Comparison of ENCODE assay signal across 19 cellular contexts in the genomic region with DNA sequence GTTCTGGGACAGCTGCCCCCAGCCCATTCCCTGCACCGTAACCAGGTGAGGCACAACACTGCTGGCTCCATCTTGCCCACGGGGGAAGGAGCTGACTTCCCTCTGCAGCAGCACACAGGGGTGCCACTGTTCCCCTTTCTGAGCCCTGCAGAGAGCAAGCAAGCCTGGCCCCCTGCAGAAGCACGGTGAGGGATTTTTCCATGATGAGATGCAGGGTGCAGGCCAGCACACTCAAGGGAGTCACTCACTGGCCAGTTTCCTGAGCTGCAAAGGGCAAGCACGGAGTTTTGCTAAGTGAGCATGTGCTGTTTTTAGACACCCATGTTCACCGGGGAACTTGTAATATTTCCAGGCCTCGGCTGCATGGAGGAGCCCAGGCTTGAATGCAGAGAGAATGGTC.
"Had no signal": no experiment of that assay in that cellular context is flagged by ENCODE, and none has a peak within 500 bp of the region (broad histone marks: within the 10 kb centered on the region; RNA-seq: fewer than 3 reads in every experiment).

No MANE protein-coding gene starts in this region.

- H3K4me3 Mint-ChIP-seq: activated CD4-positive, alpha-beta T cell treated with anti-CD3 and anti-CD28 coated beads for 36 hours; activated T-helper 1 cell treated with anti-CD3 and anti-CD28 coated beads, Interleukin-12 subunit alpha, Interleukin-12 subunit beta, Interleukin-2, Interleukin-4 antibody, amounts not matched to agents 30 ng/mL and 10 ng/mL and 1 ng/mL, durations not matched to agents 14 hours and 24 hours and 36 hours; brain; central memory CD8-positive, alpha-beta T cell; mesothelial cell of epicardium; nephron progenitor cell had no signal

- H3K4me3 ChIP-seq: colonic mucosa, hepatocyte, lung, right lobe of liver, SK-N-MC, upper lobe of right lung had no signal

- H3K27me3 Mint-ChIP-seq: activated CD4-positive, alpha-beta T cell treated with anti-CD3 and anti-CD28 coated beads for 36 hours; brain; central memory CD8-positive, alpha-beta T cell; progenitor cell of endocrine pancreas had no signal

- H3K9me3 Mint-ChIP-seq: central memory CD8-positive, alpha-beta T cell; mesothelial cell of epicardium; nephron progenitor cell had no signal

- H3K27ac ChIP-seq: colonic mucosa, hepatocyte, right lobe of liver, SK-N-MC, upper lobe of right lung had no signal

- H3K27me3 ChIP-seq: colonic mucosa, hepatocyte, right lobe of liver, upper lobe of right lung had no signal

- DNase-seq: activated CD4-positive, alpha-beta T cell treated with anti-CD3 and anti-CD28 coated beads for 36 hours; activated CD4-positive, alpha-beta T cell treated with anti-CD3 and anti-CD28 coated beads, Interleukin-2, amount 50 U/mL, for 48 hours; activated naive CD4-positive, alpha-beta T cell; activated T-cell treated with anti-CD3 and anti-CD28 coated beads for 4 hours; colonic mucosa; left colon; nephron progenitor cell; right lobe of liver; small intestine; stimulated activated CD4-positive, alpha-beta T cell treated with anti-CD3 and anti-CD28 coated beads, Interleukin-4, amount 100 ng/mL, for 1 hour; upper lobe of right lung had no signal

- H3K36me3 ChIP-seq: colonic mucosa had no signal

- H3K9me3 ChIP-seq: colonic mucosa, right lobe of liver, upper lobe of right lung had no signal

- H3K27ac Mint-ChIP-seq: activated CD4-positive, alpha-beta T cell treated with anti-CD3 and anti-CD28 coated beads for 36 hours; activated T-helper 1 cell treated with anti-CD3 and anti-CD28 coated beads, Interleukin-12 subunit alpha, Interleukin-12 subunit beta, Interleukin-2, Interleukin-4 antibody, amounts not matched to agents 30 ng/mL and 10 ng/mL and 1 ng/mL, durations not matched to agents 14 hours and 24 hours and 36 hours; mesothelial cell of epicardium; nephron progenitor cell; progenitor cell of endocrine pancreas had no signal

- ATAC-seq: activated CD4-positive, alpha-beta T cell treated with anti-CD3 and anti-CD28 coated beads for 36 hours; left colon; upper lobe of right lung had no signal

- H3K4me1 Mint-ChIP-seq: activated CD4-positive, alpha-beta T cell treated with anti-CD3 and anti-CD28 coated beads for 36 hours had no signal

- H3K4me1 ChIP-seq: colonic mucosa, right lobe of liver, upper lobe of right lung had no signal
